3 cellular contexts compared by ENCODE assay signal in genomic region chr1:114443226-114443625, GRCh38.
DNase-seq lines count a peak whose midpoint lies in the region; ATAC-seq, FAIRE-seq and TF ChIP-seq lines count a peak whose summit lies in the region.
"Not testable (repeated sequence)": the region's sequence is repeated elsewhere in the genome, so short reads cannot be mapped to it uniquely, and the experiment has no call there.

No MANE protein-coding gene starts in this region.

- not testable (repeated sequence) for TF ChIP-seq RAD21 in GM12878 (IDR thresholded peaks at IDR 0.05; ENCODE audit: insufficient read depth, low read depth, low read length); K562 (CRISPR knock-in tag; conservative IDR thresholded peaks at IDR 0.05 in 1 of 2, IDR thresholded peaks at IDR 0.05 in 1 of 2)

- 100% methylated on average over 4 of the region's 4 CpGs for WGBS in GM12878 (ENCODE audit: insufficient coverage, insufficient replicate concordance, low lambda C conversion rate, missing lambda C conversion rate)
- WGBS in K562 (ENCODE audit: insufficient coverage, low coverage, missing lambda C conversion rate) = 96% methylated on average over 4 of the region's 4 CpGs

- ATAC-seq in T-helper 17 cell, GM12878, K562: not testable (repeated sequence)

- not testable (repeated sequence) for H3K27me3 Mint-ChIP-seq in T-helper 17 cell

- H3K4me3 ChIP-seq in GM12878, K562: not testable (repeated sequence)

- not testable (repeated sequence) for H3K36me3 Mint-ChIP-seq in T-helper 17 cell (ENCODE audit: low read depth)

- intact Hi-C loops in GM12878 (cut with micrococcal nuclease; ENCODE audit: unreplicated experiment); K562 (cut with micrococcal nuclease): not testable (repeated sequence)

- peaks cover 16% of the 10 kb centered on the region for H3K4me1 Mint-ChIP-seq in T-helper 17 cell

- H3K27ac Mint-ChIP-seq in T-helper 17 cell = peak overlapping the region; percentile 51

- CTCF ChIA-PET in GM12878 (lab: Yijun Ruan, JAX); K562 (lab: Yijun Ruan, JAX; ENCODE audit: low intra/inter-chr PET ratio): not testable (repeated sequence)

- not testable (repeated sequence) for BruUV-seq in GM12878 (replicated peaks; lab: Mats Ljungman, UMichigan); K562 (replicated peaks; lab: Mats Ljungman, UMichigan)

- not testable (repeated sequence) for H3K4me2 ChIP-seq in GM12878 (ENCODE audit: control insufficient read depth, insufficient read depth); K562 (ENCODE audit: insufficient read depth, low read length)

- H3K4me3 Mint-ChIP-seq in T-helper 17 cell = not testable (repeated sequence)

- not testable (repeated sequence) for TF ChIP-seq EP300 in GM12878 (IDR thresholded peaks at IDR 0.05; ENCODE audit: borderline replicate concordance in 1 of 2, control insufficient read depth in 1 of 2, low read depth in 2 of 2, low read length in 2 of 2); K562 (IDR thresholded peaks at IDR 0.05; ENCODE audit: low read length)

- SMC1A ChIA-PET in GM12878 (lab: Charles Lee; ENCODE audit: uncharacterized antibody, unreplicated experiment) = interaction anchor here (1.5 kb wide), 1 partner anchor 15 kb away, joined by 5 read pairs; no protein-coding TSS in a partner anchor

- H3K9me3 ChIP-seq in T-helper 17 cell (ENCODE audit: control insufficient read depth, low read length, poor library complexity, severe bottlenecking); GM12878 (replicated peaks; ENCODE audit: control insufficient read depth, insufficient read depth, low read length); K562 (replicated peaks; ENCODE audit: control insufficient read depth, insufficient read depth, low read depth, low read length): not testable (repeated sequence)

- TF ChIP-seq POLR2A in GM12878 (IDR thresholded peaks at IDR 0.05; ENCODE audit: low read depth, low read length); K562 (conservative IDR thresholded peaks at IDR 0.05): not testable (repeated sequence)

- POLR2A ChIA-PET in GM12878 (lab: Charles Lee) = not testable (repeated sequence)
- POLR2A ChIA-PET in K562 (lab: Yijun Ruan, JAX) = interaction anchor here (0.7 kb wide), 1 partner anchor 15 kb away, joined by 3 read pairs; no protein-coding TSS in a partner anchor

- H2AFZ ChIP-seq in GM12878 (ENCODE audit: control insufficient read depth, low read depth, low read length); K562 (ENCODE audit: low read depth, low read length): not testable (repeated sequence)

- H3K9ac ChIP-seq in GM12878 (ENCODE audit: control insufficient read depth, insufficient read depth, low read length); K562 (ENCODE audit: insufficient read depth in 1 of 2, low read depth in 2 of 2, low read length in 2 of 2): not testable (repeated sequence)

- not testable (repeated sequence) for H3K9me1 ChIP-seq in K562 (ENCODE audit: control insufficient read depth, insufficient read depth, low read length)

- RAD21 ChIA-PET in GM12878 (lab: Charles Lee; ENCODE audit: unreplicated experiment) = interaction anchor here (0.6 kb wide), 2 partner anchors 85 to 96 kb away, joined by 3 read pairs; no protein-coding TSS in a partner anchor

- H3K4me1 ChIP-seq in GM12878 (ENCODE audit: control insufficient read depth, insufficient read depth, low read length); K562 (replicated peaks in 1 of 2; ENCODE audit: control insufficient read depth in 2 of 2, insufficient read depth in 2 of 2, low read length in 2 of 2): not testable (repeated sequence)

- DNase-seq in T-helper 17 cell; GM12878 (ENCODE audit: low read depth, low spot score); K562 (ENCODE audit: extremely low read depth in 1 of 4, low spot score in 3 of 4): not testable (repeated sequence)

- not testable (repeated sequence) for H4K20me1 ChIP-seq in GM12878 (ENCODE audit: control insufficient read depth, insufficient read depth); K562 (replicated peaks; ENCODE audit: control insufficient read depth, insufficient read depth, low read length)

- in situ Hi-C loops in GM12878 (cut with MboI); K562 (cut with MboI): not testable (repeated sequence)

- not testable (repeated sequence) for H3K27me3 ChIP-seq in GM12878 (replicated peaks in 1 of 2; ENCODE audit: control insufficient read depth in 2 of 2, insufficient read depth in 2 of 2, low read length in 1 of 2); K562 (ENCODE audit: control insufficient read depth in 2 of 2, insufficient read depth in 2 of 2, low read length in 2 of 2)

- H3K79me2 ChIP-seq in GM12878 (ENCODE audit: control insufficient read depth, insufficient read depth, low read length) = not testable (repeated sequence)
- peaks cover 20% of the 10 kb centered on the region for H3K79me2 ChIP-seq in K562 (ENCODE audit: control insufficient read depth, insufficient read depth, low read length)

- H3K27ac ChIP-seq in GM12878 (ENCODE audit: control insufficient read depth, insufficient read depth); K562 (ENCODE audit: extremely low read depth, low read depth, low read length): not testable (repeated sequence)

- not testable (repeated sequence) for FAIRE-seq in GM12878 (lab: Jason Lieb, UNC); K562 (lab: Jason Lieb, UNC)

- not testable (repeated sequence) for H3K36me3 ChIP-seq in GM12878 (ENCODE audit: control insufficient read depth in 2 of 2, insufficient read depth in 2 of 2, low read length in 1 of 2)
- H3K36me3 ChIP-seq in K562 (ENCODE audit: control insufficient read depth, insufficient read depth, low read length) = peaks cover 57% of the 10 kb centered on the region

- TF ChIP-seq CTCF in GM12878 (IDR thresholded peaks at IDR 0.05 in 2 of 3, conservative IDR thresholded peaks at IDR 0.05 in 1 of 3; ENCODE audit: control insufficient read depth in 2 of 3, extremely low read depth in 1 of 3, insufficient read depth in 1 of 3, low read depth in 3 of 3, low read length in 3 of 3); K562 (IDR thresholded peaks at IDR 0.05 in 2 of 3, conservative IDR thresholded peaks at IDR 0.05 in 1 of 3; ENCODE audit: insufficient read depth in 2 of 3, low read depth in 1 of 3, low read length in 3 of 3): not testable (repeated sequence)

TF ChIP-seq in GM12878, 131 proteins besides CTCF, POLR2A, EP300 and RAD21:
- peak; percentile 91 for TF ChIP-seq ZNF24 (IDR thresholded peaks at IDR 0.05)

TF ChIP-seq in K562, 482 proteins besides CTCF, POLR2A, EP300 and RAD21:
- peak; percentile 97 for TF ChIP-seq ZNF24 (IDR thresholded peaks at IDR 0.05)
